Comparison of ENCODE assay signal across 7 cellular contexts in genomic region chr19:4065430-4066175, GRCh38.
A peak's percentile ranks its signal among the peaks of the same experiment; 100 is the strongest.
DNase-seq lines count a peak whose midpoint lies in the region; ATAC-seq and TF ChIP-seq lines count a peak whose summit lies in the region.

No MANE protein-coding gene starts in this region.

- in situ Hi-C loops in astrocyte of the cerebellum (cut with HindIII; ENCODE audit: low sequenced_read_pairs) = loop anchor here (10.0 kb wide), 1 partner anchor 139 kb away; no protein-coding TSS in a partner anchor

- no peak for TF ChIP-seq CTCF in astrocyte of the cerebellum (IDR thresholded peaks at IDR 0.05; ENCODE audit: low read depth, low read length, missing control alignments)

- DNase-seq in NCI-H2029 treated with DMSO at 0.1 percent for 48 hours (lab: John Stamatoyannopoulos, UW) = peak; percentile 69
- peak; percentile 94 for DNase-seq in T1000 (lab: John Stamatoyannopoulos, UW)
- DNase-seq in astrocyte of the cerebellum (ENCODE audit: low read depth) = peak; percentile 92
- peak; percentile 99 for DNase-seq in hepatic stellate cell (ENCODE audit: low spot score)
- DNase-seq in skeletal muscle cell (ENCODE audit: low read depth) = peak; percentile 95

- ATAC-seq in GM18517 (IDR thresholded peaks at IDR 0.05; ENCODE audit: unreplicated experiment) = peak; percentile 64
- peak; percentile 68 for ATAC-seq in HG02981 (IDR thresholded peaks at IDR 0.05; ENCODE audit: unreplicated experiment)

- H3K4me3 ChIP-seq in astrocyte of the cerebellum (ENCODE audit: low read depth, low read length) (peak overlapping the region; percentile 74), skeletal muscle cell (ENCODE audit: low read depth, low read length) (peak overlapping the region; percentile 83)

Comparison
In these comparisons a context has a peak if more than half of its experiments do, and no peak if none do; other contexts are left out.
1. Peak in every context shown above with its lines: DNase-seq, ATAC-seq and H3K4me3 ChIP-seq.